Comparison of ENCODE assay signal across 8 cellular contexts in genomic region chr11:85854557-85855340, GRCh38. TPM values are rescaled to one million over a fixed set of nuclear protein-coding genes. Genes with fewer than 3 reads are reported as not detected.
DNase-seq lines count a peak whose midpoint lies in the region; ATAC-seq, FAIRE-seq and TF ChIP-seq lines count a peak whose summit lies in the region.

No MANE protein-coding gene starts in this region.

- POLR2A ChIA-PET in HepG2 (lab: Yijun Ruan, JAX) = interaction anchor here (0.6 to 1.5 kb wide), 11 partner anchors 9 to 434 kb away, joined by 3 to 11 read pairs (median 4); partner anchors contain the start of genes PICALM and TMEM126B

- peaks cover 11% of the 10 kb centered on the region for H3K4me1 Mint-ChIP-seq in activated CD4-positive, alpha-beta T cell treated with anti-CD3 and anti-CD28 coated beads, Interleukin-2, amount 10 ng/mL, durations not matched to agents 24 days and 14 days
- peaks cover 16% of the 10 kb centered on the region for H3K4me1 Mint-ChIP-seq in dendritic cell treated with granulocyte-macrophage colony-stimulating factor and Interleukin-4, amounts not matched to agents 40 ng/mL and 50 ng/mL, for 4 days (ENCODE audit: low read depth)

- no peaks in the 10 kb centered on the region for H3K36me3 ChIP-seq in HepG2 (replicated peaks in 1 of 2; ENCODE audit: control insufficient read depth in 1 of 2, insufficient read depth in 2 of 2, low read length in 2 of 2)

- peak; percentile 58 for FAIRE-seq in HepG2 (lab: Jason Lieb, UNC)

- peak; percentile 100 for TF ChIP-seq RAD21 in HepG2 (CRISPR knock-in tag; IDR thresholded peaks at IDR 0.05)

- peak overlapping the region; percentile 94 for H3K4me3 Mint-ChIP-seq in activated CD4-positive, alpha-beta T cell treated with anti-CD3 and anti-CD28 coated beads, Interleukin-2, amount 10 ng/mL, durations not matched to agents 24 days and 14 days
- H3K4me3 Mint-ChIP-seq in dendritic cell treated with granulocyte-macrophage colony-stimulating factor and Interleukin-4, amounts not matched to agents 40 ng/mL and 50 ng/mL, for 4 days = peak overlapping the region; percentile 87

- 5% methylated on average over 34 of the region's 62 CpGs for WGBS in HepG2 (ENCODE audit: low lambda C conversion rate)

- peak overlapping the region; percentile 91 for H2AFZ ChIP-seq in HepG2 (ENCODE audit: low read length)

- in situ Hi-C loops in HepG2 (cut with HindIII; ENCODE audit: extremely low pct_ligation_motif_present, low pct_unique_long_range_greater_than_20kb) = loop anchor here (5.0 to 10.0 kb wide), 2 partner anchors 350 to 438 kb away; no protein-coding TSS in a partner anchor

- peaks cover 19% of the 10 kb centered on the region for H3K36me3 Mint-ChIP-seq in activated CD4-positive, alpha-beta T cell treated with anti-CD3 and anti-CD28 coated beads, Interleukin-2, amount 10 ng/mL, durations not matched to agents 24 days and 14 days (ENCODE audit: low read depth)
- peaks cover 8% of the 10 kb centered on the region for H3K36me3 Mint-ChIP-seq in dendritic cell treated with granulocyte-macrophage colony-stimulating factor and Interleukin-4, amounts not matched to agents 40 ng/mL and 50 ng/mL, for 4 days (ENCODE audit: low read depth)

- CTCF ChIA-PET in HepG2 (lab: Yijun Ruan, JAX; ENCODE audit: low intra/inter-chr PET ratio, low total read pairs) = interaction anchor here (1.3 to 1.4 kb wide), 3 partner anchors 339 to 437 kb away, joined by 6 to 8 read pairs (median 7); no protein-coding TSS in a partner anchor

- peak overlapping the region; percentile 72 for H3K27ac ChIP-seq in HepG2 (ENCODE audit: extremely low read length, insufficient read depth, low read length)

- intact Hi-C loops in activated CD4-positive, alpha-beta T cell treated with anti-CD3 and anti-CD28 coated beads, Interleukin-2, amount 10 ng/mL, durations not matched to agents 24 days and 14 days (cut with micrococcal nuclease) = loop anchor here (1.0 to 10.0 kb wide), 14 partner anchors 28 to 1063 kb away; partner anchors contain the start of gene HIKESHI
- intact Hi-C loops in dendritic cell treated with granulocyte-macrophage colony-stimulating factor and Interleukin-4, amounts not matched to agents 40 ng/mL and 50 ng/mL, for 4 days (cut with micrococcal nuclease) = loop anchor here (2.0 to 5.0 kb wide), 4 partner anchors 93 to 438 kb away; no protein-coding TSS in a partner anchor
- intact Hi-C loops in HepG2 (cut with micrococcal nuclease; ENCODE audit: unreplicated experiment) = loop anchor here (1.0 to 10.0 kb wide), 7 partner anchors 76 to 438 kb away; no protein-coding TSS in a partner anchor

- no peaks in the 10 kb centered on the region; a peak in 1 of 5 replicates for H3K27me3 ChIP-seq in HepG2 (ENCODE audit: control insufficient read depth in 1 of 2, insufficient read depth in 2 of 2, low read length in 2 of 2)

- H3K4me1 ChIP-seq in HepG2 (ENCODE audit: insufficient read depth, low read length) = peaks cover 10% of the 10 kb centered on the region

- no peaks in the 10 kb centered on the region for H3K9me3 ChIP-seq in HepG2 (ENCODE audit: low read length)

- no peaks in the 10 kb centered on the region for H3K27me3 Mint-ChIP-seq in activated CD4-positive, alpha-beta T cell treated with anti-CD3 and anti-CD28 coated beads, Interleukin-2, amount 10 ng/mL, durations not matched to agents 24 days and 14 days
- no peaks in the 10 kb centered on the region for H3K27me3 Mint-ChIP-seq in dendritic cell treated with granulocyte-macrophage colony-stimulating factor and Interleukin-4, amounts not matched to agents 40 ng/mL and 50 ng/mL, for 4 days

- H3K79me2 ChIP-seq in HepG2 (ENCODE audit: insufficient read depth, low read length) = no peaks in the 10 kb centered on the region

- DNase-seq in C1 segment of cervical spinal cord (lab: John Stamatoyannopoulos, UW) (peak; percentile 3 to 91 (median 84)), NCI-H524 treated with DMSO at 0.1 percent for 48 hours (lab: John Stamatoyannopoulos, UW) (peak; percentile 66), HepG2 (ENCODE audit: low spot score) (peak; percentile 84)
- DNase-seq in activated CD4-positive, alpha-beta T cell treated with anti-CD3 and anti-CD28 coated beads, Interleukin-2, amount 10 ng/mL, durations not matched to agents 24 days and 14 days = peak; percentile 98
- DNase-seq in stimulated activated CD4-positive, alpha-beta T cell treated with anti-CD3 and anti-CD28 coated beads, Interleukin-2, amount 100 ng/mL, for 48 hours = peak; percentile 93 to 96

- no TSS peak for BruUV-seq in HepG2 (replicated peaks; lab: Mats Ljungman, UMichigan)

- TF ChIP-seq POLR2A in HepG2 (IDR thresholded peaks at IDR 0.05; ENCODE audit: insufficient read depth in 1 of 2, low read depth in 2 of 2, low read length in 2 of 2) = peak; percentile 50 to 75; a peak in 2 of 4 replicates

- TF ChIP-seq EP300 in HepG2 (IDR thresholded peaks at IDR 0.05; ENCODE audit: low read depth in 2 of 2, low read length in 2 of 2) = no peak
- TF ChIP-seq EP300 in HepG2 (CRISPR knock-in tag; IDR thresholded peaks at IDR 0.05; ENCODE audit: borderline replicate concordance) = peak; percentile 53; the same call in 1 of the 2 replicates

- TF ChIP-seq CTCF in HepG2 (CRISPR knock-in tag; IDR thresholded peaks at IDR 0.05) = peak; percentile 100

- peak overlapping the region; percentile 95 for H3K4me2 ChIP-seq in HepG2 (ENCODE audit: low read depth, low read length)

- H3K4me3 ChIP-seq in HepG2 (replicated peaks in 1 of 3; ENCODE audit: insufficient read depth in 1 of 3, low read depth in 2 of 3, low read length in 3 of 3) = peak overlapping the region; percentile 63 to 85 (median 73)

- no peaks in the 10 kb centered on the region for H4K20me1 ChIP-seq in HepG2 (ENCODE audit: insufficient read depth, low read length)

- peak overlapping the region; percentile 78 for H3K9ac ChIP-seq in HepG2 (ENCODE audit: insufficient read depth, low read depth, low read length)

- ATAC-seq in GM19328 (IDR thresholded peaks at IDR 0.05; ENCODE audit: unreplicated experiment) = peak; percentile 99
- peak; percentile 97 for ATAC-seq in HG03469 (IDR thresholded peaks at IDR 0.05; ENCODE audit: unreplicated experiment)
- peak; percentile 100 for ATAC-seq in HepG2

- no peaks in the 10 kb centered on the region for H3K9me3 Mint-ChIP-seq in activated CD4-positive, alpha-beta T cell treated with anti-CD3 and anti-CD28 coated beads, Interleukin-2, amount 10 ng/mL, durations not matched to agents 24 days and 14 days
- no peaks in the 10 kb centered on the region for H3K9me3 Mint-ChIP-seq in dendritic cell treated with granulocyte-macrophage colony-stimulating factor and Interleukin-4, amounts not matched to agents 40 ng/mL and 50 ng/mL, for 4 days

- peak overlapping the region; percentile 96 for H3K27ac Mint-ChIP-seq in activated CD4-positive, alpha-beta T cell treated with anti-CD3 and anti-CD28 coated beads, Interleukin-2, amount 10 ng/mL, durations not matched to agents 24 days and 14 days
- H3K27ac Mint-ChIP-seq in dendritic cell treated with granulocyte-macrophage colony-stimulating factor and Interleukin-4, amounts not matched to agents 40 ng/mL and 50 ng/mL, for 4 days = peak overlapping the region; percentile 97

RNA-seq across cellular contexts. Expression of gene CCDC83, which starts 0.4 kb away (rescaled TPM):
- total RNA-seq in activated CD4-positive, alpha-beta T cell treated with anti-CD3 and anti-CD28 coated beads, Interleukin-2, amount 10 ng/mL, durations not matched to agents 24 days and 14 days = not detected in 2 replicates
- total RNA-seq in HepG2 (2016; rRNA removed; fragmentation: Illumina TruSeq; extraction: Trizol) = not detected in 2 replicates
- total RNA-seq in HepG2 (2016; cell fraction: cytosol; rRNA removed; fragmentation: Illumina TruSeq; extraction: Trizol; ENCODE audit: low read depth) = not detected in 2 replicates
- not detected in 2 replicates for total RNA-seq in HepG2 (2016; cell fraction: insoluble cytoplasmic fraction; rRNA removed; fragmentation: Illumina TruSeq; extraction: Trizol)
- total RNA-seq in HepG2 (2016; cell fraction: membrane; rRNA removed; fragmentation: Illumina TruSeq; extraction: Trizol) = not detected in 2 replicates
- total RNA-seq in HepG2 (2016; cell fraction: nucleus; rRNA removed; fragmentation: Illumina TruSeq; extraction: Trizol) = not detected in 2 replicates
- polyA plus RNA-seq in HepG2 (2011; rRNA removed) = not detected in 2 replicates
- polyA plus RNA-seq in HepG2 (2011; cell fraction: cytosol; rRNA removed) = not detected in 2 replicates
- not detected in 2 replicates for polyA plus RNA-seq in HepG2 (2011; cell fraction: nucleus; rRNA removed)
- not detected in 2 replicates for polyA plus RNA-seq in HepG2 (2012)
- polyA plus RNA-seq in HepG2 (2016; cell fraction: cytosol; fragmentation: Illumina TruSeq; extraction: Trizol; ENCODE audit: low read depth) = not detected in 2 replicates
- not detected in 2 replicates for polyA plus RNA-seq in HepG2 (2016; cell fraction: insoluble cytoplasmic fraction; fragmentation: Illumina TruSeq; extraction: Trizol; ENCODE audit: low read depth)
- not detected in 2 replicates for polyA plus RNA-seq in HepG2 (2016; cell fraction: membrane; fragmentation: Illumina TruSeq; extraction: Trizol; ENCODE audit: low read depth)
- polyA plus RNA-seq in HepG2 (2016; cell fraction: nucleus; fragmentation: Illumina TruSeq; extraction: Trizol; ENCODE audit: insufficient read depth, low read depth) = not detected in 2 replicates
- polyA minus RNA-seq in HepG2 (2011; rRNA and poly(A)+ RNA removed; ENCODE audit: low replicate concordance) = not detected in 2 replicates
- not detected in 2 replicates for polyA minus RNA-seq in HepG2 (2011; cell fraction: cytosol; rRNA and poly(A)+ RNA removed)
- 0.25 TPM in 1 of 2 replicates, not detected in the other for polyA minus RNA-seq in HepG2 (2011; cell fraction: nucleus; rRNA and poly(A)+ RNA removed)

RNA-seq across cellular contexts. Expression of gene SYTL2, which starts 43.8 kb away (rescaled TPM):
- total RNA-seq in activated CD4-positive, alpha-beta T cell treated with anti-CD3 and anti-CD28 coated beads, Interleukin-2, amount 10 ng/mL, durations not matched to agents 24 days and 14 days = 13.9 and 14.3 TPM in 2 replicates
- total RNA-seq in HepG2 (2016; rRNA removed; fragmentation: Illumina TruSeq; extraction: Trizol) = 0.58 and 0.77 TPM in 2 replicates
- total RNA-seq in HepG2 (2016; cell fraction: cytosol; rRNA removed; fragmentation: Illumina TruSeq; extraction: Trizol; ENCODE audit: low read depth) = 0.44 and 0.91 TPM in 2 replicates
- 0.77 and 1.00 TPM in 2 replicates for total RNA-seq in HepG2 (2016; cell fraction: insoluble cytoplasmic fraction; rRNA removed; fragmentation: Illumina TruSeq; extraction: Trizol)
- total RNA-seq in HepG2 (2016; cell fraction: membrane; rRNA removed; fragmentation: Illumina TruSeq; extraction: Trizol) = 0.41 and 0.77 TPM in 2 replicates
- total RNA-seq in HepG2 (2016; cell fraction: nucleus; rRNA removed; fragmentation: Illumina TruSeq; extraction: Trizol) = 2.7 and 3.2 TPM in 2 replicates
- 0.64 and 0.90 TPM in 2 replicates for polyA plus RNA-seq in HepG2 (2011; rRNA removed)
- polyA plus RNA-seq in HepG2 (2011; cell fraction: cytosol; rRNA removed) = 0.16 and 0.41 TPM in 2 replicates
- 1.8 TPM in 2 replicates for polyA plus RNA-seq in HepG2 (2011; cell fraction: nucleus; rRNA removed)
- polyA plus RNA-seq in HepG2 (2012) = 0.75 and 1.1 TPM in 2 replicates
- 0.06 TPM in 1 of 2 replicates, not detected in the other for polyA plus RNA-seq in HepG2 (2016; cell fraction: cytosol; fragmentation: Illumina TruSeq; extraction: Trizol; ENCODE audit: low read depth)
- polyA plus RNA-seq in HepG2 (2016; cell fraction: insoluble cytoplasmic fraction; fragmentation: Illumina TruSeq; extraction: Trizol; ENCODE audit: low read depth) = 0.47 and 0.52 TPM in 2 replicates
- 0.23 and 0.29 TPM in 2 replicates for polyA plus RNA-seq in HepG2 (2016; cell fraction: membrane; fragmentation: Illumina TruSeq; extraction: Trizol; ENCODE audit: low read depth)
- polyA plus RNA-seq in HepG2 (2016; cell fraction: nucleus; fragmentation: Illumina TruSeq; extraction: Trizol; ENCODE audit: insufficient read depth, low read depth) = 1.7 and 3.1 TPM in 2 replicates
- polyA minus RNA-seq in HepG2 (2011; rRNA and poly(A)+ RNA removed; ENCODE audit: low replicate concordance) = 0.10 and 0.12 TPM in 2 replicates
- 0.18 and 0.69 TPM in 2 replicates for polyA minus RNA-seq in HepG2 (2011; cell fraction: cytosol; rRNA and poly(A)+ RNA removed)
- polyA minus RNA-seq in HepG2 (2011; cell fraction: nucleus; rRNA and poly(A)+ RNA removed) = 2.5 and 3.7 TPM in 2 replicates

Comparison
In these comparisons a context has a peak if more than half of its experiments do, and no peak if none do; other contexts are left out.
1. Peak in every context shown above with its lines: DNase-seq, ATAC-seq, H3K4me3 ChIP-seq and H3K27ac ChIP-seq.